In genomic region chr1:26145041-26145959, GRCh38 we compare ENCODE assay signal across 8 cellular contexts.
DNase-seq lines count a peak whose midpoint lies in the region; ATAC-seq lines count a peak whose summit lies in the region.

No MANE protein-coding gene starts in this region.

- DNase-seq in CMK (ENCODE audit: low read depth), result peak; percentile 60
- peak; percentile 60 for DNase-seq in HPDE6-E6E7 (ENCODE audit: extremely low spot score)
- peak; percentile 47 for DNase-seq in NCI-H774 (lab: John Stamatoyannopoulos, UW)
- peak; percentile 71 to 80 for DNase-seq in activated CD4-positive, alpha-beta T cell treated with anti-CD3 and anti-CD28 coated beads, Interleukin-2, amount 50 U/mL, for 48 hours
- DNase-seq in effector CD4-positive, alpha-beta T cell, result peak; percentile 72
- DNase-seq in medulla oblongata (ENCODE audit: extremely low spot score), result peak; percentile 96
- peak; percentile 61 for DNase-seq in stimulated activated CD8-positive, alpha-beta memory T cell treated with anti-CD3 and anti-CD28 coated beads, Interleukin-12 subunit alpha, Interleukin-12 subunit beta, amount 100 ng/mL, for 4 hours (ENCODE audit: low read depth)

- no peak for ATAC-seq in HG03469 (IDR thresholded peaks at IDR 0.05; ENCODE audit: unreplicated experiment)
